9 cellular contexts compared by ENCODE assay signal in the genomic region with DNA sequence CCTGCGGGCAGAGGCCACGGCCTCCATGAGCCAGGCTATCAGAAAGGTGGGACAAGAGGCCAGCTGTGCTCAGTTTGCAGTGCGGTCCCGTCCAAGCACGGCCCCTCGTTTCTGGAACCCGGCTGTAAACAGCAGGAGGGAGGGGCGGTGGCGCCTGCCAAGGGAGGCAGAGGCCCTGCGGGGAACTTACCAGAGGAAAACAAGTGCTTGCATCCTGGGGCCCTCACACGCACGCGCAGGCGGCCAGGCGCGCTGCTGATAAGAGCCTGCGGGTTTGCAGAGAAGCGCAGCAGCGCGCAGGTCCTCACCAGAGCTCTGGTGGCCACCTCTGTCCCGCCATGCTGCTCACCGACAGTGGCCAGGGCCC. TPM values are rescaled to one million over a fixed set of nuclear protein-coding genes. Genes with fewer than 3 reads are reported as not detected.
DNase-seq lines count a peak whose midpoint lies in the region; ATAC-seq and TF ChIP-seq lines count a peak whose summit lies in the region.
"Had no signal": no experiment of that assay in that cellular context is flagged by ENCODE, and none has a peak within 500 bp of the region (broad histone marks: within the 10 kb centered on the region; RNA-seq: fewer than 3 reads in every experiment).

No MANE protein-coding gene starts in this region.

- H3K36me3 Mint-ChIP-seq in central memory CD8-positive, alpha-beta T cell (ENCODE audit: insufficient read depth) = no peaks in the 10 kb centered on the region
- peaks cover 8% of the 10 kb centered on the region for H3K36me3 Mint-ChIP-seq in nephron (ENCODE audit: low read depth)
- H3K36me3 Mint-ChIP-seq in MCF 10A (ENCODE audit: insufficient read depth, unreplicated experiment) = peaks cover 4% of the 10 kb centered on the region

- H3K4me1 Mint-ChIP-seq in central memory CD8-positive, alpha-beta T cell = no peaks in the 10 kb centered on the region
- H3K4me1 Mint-ChIP-seq in nephron (peaks cover 35% of the 10 kb centered on the region), MCF 10A (ENCODE audit: insufficient read depth, unreplicated experiment) (no peaks in the 10 kb centered on the region)

- 69 to 71% methylated on average over 22 of the region's 22 CpGs for WGBS in aorta, 2 donors

- TF ChIP-seq CTCF in nephron (IDR thresholded peaks at IDR 0.05; ENCODE audit: unreplicated experiment in 3 of 3) (no peak), MCF 10A (IDR thresholded peaks at IDR 0.05; ENCODE audit: unreplicated experiment) (no peak)

- ATAC-seq in central memory CD8-positive, alpha-beta T cell (replicated peaks; ENCODE audit: extremely low read depth, poor library complexity, severe bottlenecking) = no peak
- peak; percentile 53 for ATAC-seq in aorta (ENCODE audit: low FRiP score)
- no peak for ATAC-seq in HG03432 (IDR thresholded peaks at IDR 0.05; ENCODE audit: unreplicated experiment)

- H3K27ac ChIP-seq in aorta (ENCODE audit: low read depth in 1 of 2, low read length in 2 of 2) = no peak overlapping the region
- H3K27ac ChIP-seq: SJSA1 had no signal

- H3K36me3 ChIP-seq in aorta (ENCODE audit: control insufficient read depth in 1 of 2, insufficient read depth in 2 of 2, low read length in 1 of 2) = no peaks in the 10 kb centered on the region

- no peaks in the 10 kb centered on the region for H3K27me3 Mint-ChIP-seq in central memory CD8-positive, alpha-beta T cell
- H3K27me3 Mint-ChIP-seq in nephron (ENCODE audit: low read depth) (peaks cover 1% of the 10 kb centered on the region), MCF 10A (ENCODE audit: insufficient read depth, unreplicated experiment) (no peaks in the 10 kb centered on the region)

- POLR2A ChIA-PET in MCF 10A (lab: Yijun Ruan, JAX) = no interaction called here

- H3K9me3 ChIP-seq in aorta (ENCODE audit: control insufficient read depth, low read length) = no peaks in the 10 kb centered on the region
- H3K9me3 ChIP-seq: SJSA1 had no signal

- intact Hi-C loops in aorta (cut with DNase I) = no loop called here
- intact Hi-C loops in MCF 10A (cut with micrococcal nuclease) = no loop called here

- BruUV-seq in MCF 10A (replicated peaks; lab: Mats Ljungman, UMichigan) = no TSS peak

- no peaks in the 10 kb centered on the region for H3K9me3 Mint-ChIP-seq in central memory CD8-positive, alpha-beta T cell
- H3K9me3 Mint-ChIP-seq in nephron (no peaks in the 10 kb centered on the region), MCF 10A (ENCODE audit: unreplicated experiment) (no peaks in the 10 kb centered on the region)

- H3K4me1 ChIP-seq in aorta (ENCODE audit: control insufficient read depth in 1 of 2, insufficient read depth in 2 of 2, low read length in 2 of 2) = no peaks in the 10 kb centered on the region

- DNase-seq in C1 segment of cervical spinal cord (lab: John Stamatoyannopoulos, UW) (peak in 9 of 14 donors; percentile 42 to 69 (median 66)), T follicular helper cell (ENCODE audit: low read depth) (peak; percentile 27), aorta (peak in 1 of 2 donors; percentile 80), MCF 10A (ENCODE audit: unreplicated experiment) (no peak), cortex of kidney (lab: John Stamatoyannopoulos, UW) (no peak)
- DNase-seq in central memory CD8-positive, alpha-beta T cell (ENCODE audit: low spot score in 2 of 2) = no peak

- H3K4me3 Mint-ChIP-seq in central memory CD8-positive, alpha-beta T cell = peak overlapping the region; percentile 61
- H3K4me3 Mint-ChIP-seq in nephron (peak overlapping the region in 1 of 3 experiments; percentile 45), MCF 10A (ENCODE audit: unreplicated experiment) (no peak overlapping the region)

- no peaks in the 10 kb centered on the region for H3K27me3 ChIP-seq in aorta (ENCODE audit: control insufficient read depth in 1 of 2, insufficient read depth in 2 of 2, low read length in 1 of 2)
- H3K27me3 ChIP-seq: SJSA1 had no signal

- CTCF ChIA-PET in MCF 10A (lab: Yijun Ruan, JAX) = no interaction called here

- no peak overlapping the region for H3K4me3 ChIP-seq in aorta (ENCODE audit: low read length in 2 of 2)
- H3K4me3 ChIP-seq: SJSA1 had no signal

- no peak overlapping the region for H3K27ac Mint-ChIP-seq in central memory CD8-positive, alpha-beta T cell (ENCODE audit: low read depth)
- peak overlapping the region in 2 of 3 experiments; percentile 69 to 78 for H3K27ac Mint-ChIP-seq in nephron
- H3K27ac Mint-ChIP-seq in MCF 10A (ENCODE audit: low read depth, unreplicated experiment) = no peak overlapping the region

RNA-seq across cellular contexts. Expression of gene GPR146, which starts 10.7 kb away (rescaled TPM):
- total RNA-seq in aorta = 10 to 100 TPM; 17.4 to 44.2 TPM
- 1 to 10 TPM; 2.2 to 3.5 TPM for polyA plus RNA-seq in aorta
- total RNA-seq in MCF 10A (2022) = 0.27 TPM in 1 of 2 replicates, not detected in the other

RNA-seq across cellular contexts. Expression of gene GPER1, which starts 32.8 kb away (rescaled TPM):
- total RNA-seq in aorta = 10 to 100 TPM in 1 of 2 donors, 1 to 10 TPM in 1; 4.5 to 11.2 TPM
- 1 to 10 TPM; 2.8 to 5.0 TPM for polyA plus RNA-seq in aorta
- 0.28 and 0.32 TPM in 2 replicates for total RNA-seq in MCF 10A (2022)
- total RNA-seq: SJSA1 had no signal

Comparison
In these comparisons a context has a peak if more than half of its experiments do, and no peak if none do; other contexts are left out.
1. DNase-seq: peak in C1 segment of cervical spinal cord (9 of 14) and T follicular helper cell (single experiment); none in central memory CD8-positive, alpha-beta T cell (0 of 2), MCF 10A (single experiment) and cortex of kidney (single experiment).
2. H3K27ac Mint-ChIP-seq: peak in nephron (2 of 3); none in central memory CD8-positive, alpha-beta T cell (single experiment) and MCF 10A (single experiment).
3. RNA of gene GPR146, which starts 10.7 kb away (total RNA-seq): 17.4 to 44.2 TPM in aorta; 0.27 TPM in MCF 10A; every median in the first group is over 10 times any median in the second.